8 cellular contexts compared by ENCODE assay signal in genomic region chr2:162890690-162891311, GRCh38. TPM values are rescaled to one million over a fixed set of nuclear protein-coding genes. Genes with fewer than 3 reads are reported as not detected.
DNase-seq lines count a peak whose midpoint lies in the region; ATAC-seq and TF ChIP-seq lines count a peak whose summit lies in the region.

No MANE protein-coding gene starts in this region.

- no peaks in the 10 kb centered on the region for H4K20me1 ChIP-seq in smooth muscle cell (ENCODE audit: low read depth)

- peak overlapping the region; percentile 17 for H2AFZ ChIP-seq in smooth muscle cell (ENCODE audit: low read depth)

- H3K4me2 ChIP-seq in smooth muscle cell: peak overlapping the region; percentile 46

- peak; percentile 82 for TF ChIP-seq CTCF in smooth muscle cell (IDR thresholded peaks at IDR 0.05; ENCODE audit: borderline replicate concordance, insufficient read depth, poor library complexity, severe bottlenecking)

- no peak overlapping the region for H3K4me3 ChIP-seq in smooth muscle cell

- H3K36me3 ChIP-seq in smooth muscle cell (ENCODE audit: low read depth): no peaks in the 10 kb centered on the region

- H3K9ac ChIP-seq in smooth muscle cell (ENCODE audit: low read depth): no peak overlapping the region

- WGBS in smooth muscle cell (ENCODE audit: low lambda C conversion rate): 23% methylated on average over 4 of the region's 4 CpGs

- DNase-seq in COR-L47 (lab: John Stamatoyannopoulos, UW) (peak; percentile 57), MV-4-11 (lab: John Stamatoyannopoulos, UW) (peak; percentile 37), SW 1271 (lab: John Stamatoyannopoulos, UW) (peak; percentile 27 to 69), foreskin melanocyte (peak; percentile 69), smooth muscle cell (lab: John Stamatoyannopoulos, UW; ENCODE audit: unreplicated experiment) (no peak)

- H3K9me3 ChIP-seq in smooth muscle cell (replicated peaks; ENCODE audit: low read depth): no peaks in the 10 kb centered on the region

- ATAC-seq in GM18517 (IDR thresholded peaks at IDR 0.05; ENCODE audit: unreplicated experiment): peak; percentile 93
- ATAC-seq in HG02840 (IDR thresholded peaks at IDR 0.05; ENCODE audit: low FRiP score, unreplicated experiment): peak; percentile 92
- ATAC-seq in esophagus mucosa: no peak

- H3K4me1 ChIP-seq in smooth muscle cell (ENCODE audit: low read depth): no peaks in the 10 kb centered on the region

- H3K27me3 ChIP-seq in smooth muscle cell (ENCODE audit: low read depth): no peaks in the 10 kb centered on the region

- H3F3A ChIP-seq in smooth muscle cell (ENCODE audit: low read depth): no peaks in the 10 kb centered on the region

- no peak overlapping the region for H3K27ac ChIP-seq in smooth muscle cell (ENCODE audit: low read depth)

- H3K79me2 ChIP-seq in smooth muscle cell (ENCODE audit: low read depth): no peaks in the 10 kb centered on the region

RNA-seq across cellular contexts. Expression of gene KCNH7, which starts 52.2 kb away (rescaled TPM):
- not detected in 2 replicates for total RNA-seq in smooth muscle cell
- polyA plus RNA-seq in smooth muscle cell: not detected in 2 replicates
- total RNA-seq in esophagus mucosa: not detected
